In genomic region chr19:40737102-40737644, GRCh38 we compare ENCODE assay signal across 20 cellular contexts. TPM values are rescaled to one million over a fixed set of nuclear protein-coding genes. Genes with fewer than 3 reads are reported as not detected.
DNase-seq lines count a peak whose midpoint lies in the region; ATAC-seq, FAIRE-seq and TF ChIP-seq lines count a peak whose summit lies in the region.
"Had no signal": no experiment of that assay in that cellular context is flagged by ENCODE, and none has a peak within 500 bp of the region (broad histone marks: within the 10 kb centered on the region; RNA-seq: fewer than 3 reads in every experiment).

No MANE protein-coding gene starts in this region.

- H3K27ac ChIP-seq in K562 (ENCODE audit: extremely low read depth, low read depth, low read length) = no peak overlapping the region
- H3K27ac ChIP-seq in upper lobe of right lung = no peak overlapping the region
- H3K27ac ChIP-seq: HL-60, SJSA1 had no signal

- no peak overlapping the region for H3K4me2 ChIP-seq in K562 (ENCODE audit: insufficient read depth, low read length)

- no TSS peak for BruUV-seq in K562 (replicated peaks; lab: Mats Ljungman, UMichigan)

- no peak overlapping the region for H3K4me3 ChIP-seq in K562
- H3K4me3 ChIP-seq in upper lobe of right lung = no peak overlapping the region
- H3K4me3 ChIP-seq: SJSA1 had no signal

- H2AFZ ChIP-seq in K562 (ENCODE audit: low read depth, low read length) = no peak overlapping the region

- H3K9ac ChIP-seq in K562 (ENCODE audit: insufficient read depth in 1 of 2, low read depth in 2 of 2, low read length in 2 of 2) = peak overlapping the region in 1 of 2 experiments; percentile 27; a peak in 2 of 4 replicates

- H3K27me3 ChIP-seq in K562 (ENCODE audit: control insufficient read depth in 2 of 2, insufficient read depth in 2 of 2, low read length in 2 of 2) = no peaks in the 10 kb centered on the region
- no peaks in the 10 kb centered on the region for H3K27me3 ChIP-seq in upper lobe of right lung
- H3K27me3 ChIP-seq: BE2C, SJSA1 had no signal

- DNase-seq in Right ventricle myocardium inferior (ENCODE audit: missing footprints) (peak; percentile 71), left cardiac atrium (no peak), K562 (ENCODE audit: extremely low read depth in 1 of 4, low spot score in 3 of 4) (no peak), upper lobe of right lung (peak; percentile 64), NCI-H128 (lab: John Stamatoyannopoulos, UW; ENCODE audit: unreplicated experiment) (no peak)
- DNase-seq: 8988T; BE2C; Caco-2; CD4-positive, CD25-positive, alpha-beta regulatory T cell; IMR-90; Karpas-422; NCI-H1436; NCI-H1930; NCI-H226; NCI-H524; PC-3 had no signal

- peaks cover 66% of the 10 kb centered on the region for H3K36me3 ChIP-seq in K562 (ENCODE audit: control insufficient read depth, insufficient read depth, low read length)
- peaks cover 84% of the 10 kb centered on the region for H3K36me3 ChIP-seq in upper lobe of right lung

- H4K20me1 ChIP-seq in K562 (replicated peaks; ENCODE audit: control insufficient read depth, insufficient read depth, low read length) = 0 out of 2 replicates have a peak, but pooled peaks cover 3% of the 10 kb centered on the region

- peaks cover 0 to 22% of the 10 kb centered on the region in 2 experiments; a peak in 3 of 5 replicates for H3K4me1 ChIP-seq in K562 (replicated peaks in 1 of 2; ENCODE audit: control insufficient read depth in 2 of 2, insufficient read depth in 2 of 2, low read length in 2 of 2)
- H3K4me1 ChIP-seq in upper lobe of right lung = peaks cover 5% of the 10 kb centered on the region
- H3K4me1 ChIP-seq: BE2C, Caco-2, SJSA1 had no signal

- POLR2A ChIA-PET in K562 (lab: Yijun Ruan, JAX) = interaction anchor here (2.0 kb wide), 1 partner anchor 13 kb away, joined by 11 read pairs; the partner anchor contains the start of genes ACTMAP and SNRPA

- H3K79me2 ChIP-seq in K562 (ENCODE audit: control insufficient read depth, insufficient read depth, low read length) = no peaks in the 10 kb centered on the region

- no peak for TF ChIP-seq CTCF in K562 (IDR thresholded peaks at IDR 0.05 in 2 of 3, conservative IDR thresholded peaks at IDR 0.05 in 1 of 3; ENCODE audit: insufficient read depth in 2 of 3, low read depth in 1 of 3, low read length in 3 of 3)
- no peak for TF ChIP-seq CTCF in upper lobe of right lung (IDR thresholded peaks at IDR 0.05)

- H3K9me1 ChIP-seq in K562 (ENCODE audit: control insufficient read depth, insufficient read depth, low read length) = no peaks in the 10 kb centered on the region

- in situ Hi-C loops in K562 (cut with MboI) = no loop called here

- CTCF ChIA-PET in K562 (lab: Yijun Ruan, JAX; ENCODE audit: low intra/inter-chr PET ratio) = interaction anchor here (0.6 kb wide), 1 partner anchor 20 kb away, joined by 3 read pairs; the partner anchor contains the start of gene ITPKC

- peak; percentile 35 for ATAC-seq in Right ventricle myocardium inferior
- ATAC-seq in left cardiac atrium = no peak
- ATAC-seq in K562 = no peak
- no peak for ATAC-seq in upper lobe of right lung
- ATAC-seq in HG03354 (IDR thresholded peaks at IDR 0.05; ENCODE audit: poor library complexity, severe bottlenecking, unreplicated experiment) = no peak
- ATAC-seq: PC-3 had no signal

- H3K9me3 ChIP-seq in K562 (replicated peaks; ENCODE audit: control insufficient read depth, insufficient read depth, low read depth, low read length) (no peaks in the 10 kb centered on the region), upper lobe of right lung (no peaks in the 10 kb centered on the region)
- H3K9me3 ChIP-seq: BE2C, Caco-2, SJSA1 had no signal

- TF ChIP-seq POLR2A in K562 (conservative IDR thresholded peaks at IDR 0.05) = no peak

- 90% methylated on average over 9 of the region's 9 CpGs for WGBS in K562 (ENCODE audit: insufficient coverage, low coverage, missing lambda C conversion rate)

- no peak for TF ChIP-seq EP300 in K562 (IDR thresholded peaks at IDR 0.05; ENCODE audit: low read length)

- no peak for TF ChIP-seq RAD21 in K562 (CRISPR knock-in tag; conservative IDR thresholded peaks at IDR 0.05 in 1 of 2, IDR thresholded peaks at IDR 0.05 in 1 of 2)

- intact Hi-C loops in Right ventricle myocardium inferior (cut with DNase I) (no loop called here), left cardiac atrium (cut with DNase I) (no loop called here), K562 (cut with micrococcal nuclease) (no loop called here), upper lobe of right lung (cut with DNase I) (no loop called here)

- FAIRE-seq in K562 (lab: Jason Lieb, UNC) = no peak
- FAIRE-seq: G401.6 had no signal

RNA-seq across cellular contexts. Expression of gene ACTMAP, which starts 13.1 kb away (rescaled TPM):
- total RNA-seq in Right ventricle myocardium inferior (6.4 TPM), left cardiac atrium (1 to 10 TPM; 4.2 to 6.2 TPM), K562 (2014; rRNA removed) (2.3 and 3.3 TPM in 2 replicates), K562 (2014; rRNA removed; fragmentation: Illumina TruSeq; extraction: Trizol) (1.7 and 2.0 TPM in 2 replicates), K562 (2015; rRNA removed; fragmentation: Illumina TruSeq; extraction: Trizol) (1.7 and 2.9 TPM in 2 replicates), K562 (2021) (14.4 and 16.6 TPM in 2 replicates), upper lobe of right lung (18.5 TPM)
- 17.6 and 35.1 TPM in 2 replicates for total RNA-seq in K562 (2011; cell fraction: chromatin; rRNA removed; ENCODE audit: low replicate concordance)
- 16.7 and 18.3 TPM in 2 replicates for total RNA-seq in K562 (2011; cell fraction: nucleolus; rRNA removed)
- 22.2 and 28.6 TPM in 2 replicates for total RNA-seq in K562 (2011; cell fraction: nucleoplasm; rRNA removed)
- polyA plus RNA-seq in K562 (2011; rRNA removed) (4.9 and 12.9 TPM in 2 replicates), K562 (2014; fragmentation: Illumina TruSeq; extraction: Trizol) (12.8 and 13.1 TPM in 2 replicates), K562 (2014; fragmentation: Nextera tagmentation; extraction: Ambion mirVana) (1 to 10 TPM; 4.8 to 5.1 TPM), K562 (2014; rRNA removed) (7.5 and 8.5 TPM in 2 replicates)
- 10.8 and 11.7 TPM in 2 replicates for polyA plus RNA-seq in K562 (2011; cell fraction: cytosol; rRNA removed)
- 28.9 and 39.1 TPM in 2 replicates for polyA plus RNA-seq in K562 (2011; cell fraction: nucleus; rRNA removed)
- polyA plus RNA-seq in K562 (2012) = 14.9 and 28.4 TPM in 2 replicates
- polyA minus RNA-seq in K562 (2011; rRNA and poly(A)+ RNA removed) = 3.5 and 4.1 TPM in 2 replicates
- polyA minus RNA-seq in K562 (2011; cell fraction: cytosol; rRNA and poly(A)+ RNA removed) = 12.6 and 20.3 TPM in 2 replicates
- polyA minus RNA-seq in K562 (2011; cell fraction: nucleus; rRNA and poly(A)+ RNA removed) = 3.8 and 7.0 TPM in 2 replicates

RNA-seq across cellular contexts. Expression of gene SNRPA, which starts 13.8 kb away (rescaled TPM):
- total RNA-seq in Right ventricle myocardium inferior (32.4 TPM), left cardiac atrium (10 to 100 TPM; 23.1 to 34.9 TPM), K562 (2014; rRNA removed) (311 and 436 TPM in 2 replicates), K562 (2014; rRNA removed; fragmentation: Illumina TruSeq; extraction: Trizol) (83.8 and 106 TPM in 2 replicates), K562 (2015; rRNA removed; fragmentation: Illumina TruSeq; extraction: Trizol) (130 and 150 TPM in 2 replicates), K562 (2021) (185 and 193 TPM in 2 replicates), upper lobe of right lung (51.7 TPM)
- 98.7 and 181 TPM in 2 replicates for total RNA-seq in K562 (2011; cell fraction: chromatin; rRNA removed; ENCODE audit: low replicate concordance)
- total RNA-seq in K562 (2011; cell fraction: nucleolus; rRNA removed) = 171 and 186 TPM in 2 replicates
- 154 and 155 TPM in 2 replicates for total RNA-seq in K562 (2011; cell fraction: nucleoplasm; rRNA removed)
- polyA plus RNA-seq in K562 (2011; rRNA removed) (230 and 371 TPM in 2 replicates), K562 (2014; fragmentation: Illumina TruSeq; extraction: Trizol) (205 and 262 TPM in 2 replicates), K562 (2014; fragmentation: Nextera tagmentation; extraction: Ambion mirVana) (10 to 100 TPM; 16.3 to 24.7 TPM), K562 (2014; rRNA removed) (210 and 224 TPM in 2 replicates)
- 179 and 223 TPM in 2 replicates for polyA plus RNA-seq in K562 (2011; cell fraction: cytosol; rRNA removed)
- polyA plus RNA-seq in K562 (2011; cell fraction: nucleus; rRNA removed) = 665 and 764 TPM in 2 replicates
- polyA plus RNA-seq in K562 (2012) = 170 and 298 TPM in 2 replicates
- polyA minus RNA-seq in K562 (2011; rRNA and poly(A)+ RNA removed) = 186 and 256 TPM in 2 replicates
- 217 TPM in 2 replicates for polyA minus RNA-seq in K562 (2011; cell fraction: cytosol; rRNA and poly(A)+ RNA removed)
- polyA minus RNA-seq in K562 (2011; cell fraction: nucleus; rRNA and poly(A)+ RNA removed) = 65.8 and 91.3 TPM in 2 replicates

RNA-seq across cellular contexts. Expression of gene ITPKC, which starts 20.3 kb away (rescaled TPM):
- total RNA-seq in Right ventricle myocardium inferior = 12.6 TPM
- total RNA-seq in left cardiac atrium = 10 to 100 TPM; 12.4 to 17.6 TPM
- total RNA-seq in K562 (2011; cell fraction: chromatin; rRNA removed; ENCODE audit: low replicate concordance) = 7.8 and 24.0 TPM in 2 replicates
- total RNA-seq in K562 (2011; cell fraction: nucleolus; rRNA removed) = 14.8 and 15.4 TPM in 2 replicates
- 8.1 and 11.3 TPM in 2 replicates for total RNA-seq in K562 (2011; cell fraction: nucleoplasm; rRNA removed)
- 7.4 and 8.7 TPM in 2 replicates for total RNA-seq in K562 (2014; rRNA removed)
- 3.4 and 4.0 TPM in 2 replicates for total RNA-seq in K562 (2014; rRNA removed; fragmentation: Illumina TruSeq; extraction: Trizol)
- 4.7 and 5.1 TPM in 2 replicates for total RNA-seq in K562 (2015; rRNA removed; fragmentation: Illumina TruSeq; extraction: Trizol)
- 9.0 and 9.3 TPM in 2 replicates for total RNA-seq in K562 (2021)
- polyA plus RNA-seq in K562 (2011; rRNA removed) = 6.0 and 6.1 TPM in 2 replicates
- 6.4 and 8.6 TPM in 2 replicates for polyA plus RNA-seq in K562 (2011; cell fraction: cytosol; rRNA removed)
- 5.3 and 9.3 TPM in 2 replicates for polyA plus RNA-seq in K562 (2011; cell fraction: nucleus; rRNA removed)
- 6.0 and 10.0 TPM in 2 replicates for polyA plus RNA-seq in K562 (2012)
- polyA plus RNA-seq in K562 (2014; fragmentation: Illumina TruSeq; extraction: Trizol) = 5.8 and 6.6 TPM in 2 replicates
- polyA plus RNA-seq in K562 (2014; fragmentation: Nextera tagmentation; extraction: Ambion mirVana) = under 1 TPM; 0.08 to 0.22 TPM
- 6.4 and 8.9 TPM in 2 replicates for polyA plus RNA-seq in K562 (2014; rRNA removed)
- 7.3 and 9.6 TPM in 2 replicates for polyA minus RNA-seq in K562 (2011; rRNA and poly(A)+ RNA removed)
- polyA minus RNA-seq in K562 (2011; cell fraction: cytosol; rRNA and poly(A)+ RNA removed) = 3.9 and 6.0 TPM in 2 replicates
- 4.3 and 4.7 TPM in 2 replicates for polyA minus RNA-seq in K562 (2011; cell fraction: nucleus; rRNA and poly(A)+ RNA removed)
- 51.6 TPM for total RNA-seq in upper lobe of right lung

RNA-seq across cellular contexts. Expression of gene COQ8B, which starts 20.5 kb away (rescaled TPM):
- total RNA-seq in Right ventricle myocardium inferior = 37.4 TPM
- 10 to 100 TPM; 20.1 to 32.0 TPM for total RNA-seq in left cardiac atrium
- total RNA-seq in K562 (2011; cell fraction: chromatin; rRNA removed; ENCODE audit: low replicate concordance) = 33.1 and 73.6 TPM in 2 replicates
- total RNA-seq in K562 (2011; cell fraction: nucleolus; rRNA removed) = 54.3 and 55.7 TPM in 2 replicates
- total RNA-seq in K562 (2011; cell fraction: nucleoplasm; rRNA removed) = 43.2 and 52.2 TPM in 2 replicates
- 18.3 and 20.0 TPM in 2 replicates for total RNA-seq in K562 (2014; rRNA removed)
- 5.2 and 5.5 TPM in 2 replicates for total RNA-seq in K562 (2014; rRNA removed; fragmentation: Illumina TruSeq; extraction: Trizol)
- total RNA-seq in K562 (2015; rRNA removed; fragmentation: Illumina TruSeq; extraction: Trizol) = 12.9 and 13.6 TPM in 2 replicates
- 24.0 and 27.2 TPM in 2 replicates for total RNA-seq in K562 (2021)
- 14.4 and 17.6 TPM in 2 replicates for polyA plus RNA-seq in K562 (2011; rRNA removed)
- polyA plus RNA-seq in K562 (2011; cell fraction: cytosol; rRNA removed) = 19.5 and 37.8 TPM in 2 replicates
- polyA plus RNA-seq in K562 (2011; cell fraction: nucleus; rRNA removed) = 55.8 and 89.2 TPM in 2 replicates
- polyA plus RNA-seq in K562 (2012) = 16.4 and 27.2 TPM in 2 replicates
- 7.2 and 15.7 TPM in 2 replicates for polyA plus RNA-seq in K562 (2014; fragmentation: Illumina TruSeq; extraction: Trizol)
- under 1 TPM; 0.41 to 0.51 TPM for polyA plus RNA-seq in K562 (2014; fragmentation: Nextera tagmentation; extraction: Ambion mirVana)
- polyA plus RNA-seq in K562 (2014; rRNA removed) = 26.5 and 32.3 TPM in 2 replicates
- polyA minus RNA-seq in K562 (2011; rRNA and poly(A)+ RNA removed) = 7.3 and 13.0 TPM in 2 replicates
- polyA minus RNA-seq in K562 (2011; cell fraction: cytosol; rRNA and poly(A)+ RNA removed) = 15.0 and 15.7 TPM in 2 replicates
- polyA minus RNA-seq in K562 (2011; cell fraction: nucleus; rRNA and poly(A)+ RNA removed) = 25.1 and 25.8 TPM in 2 replicates
- 43.6 TPM for total RNA-seq in upper lobe of right lung

RNA-seq across cellular contexts. Expression of gene MIA, which starts 38.1 kb away (rescaled TPM):
- total RNA-seq in Right ventricle myocardium inferior = not detected
- 1 to 10 TPM in 1 of 2 donors, under 1 TPM in 1; 0.97 to 1.8 TPM for total RNA-seq in left cardiac atrium
- 2.7 and 4.0 TPM in 2 replicates for total RNA-seq in K562 (2011; cell fraction: chromatin; rRNA removed; ENCODE audit: low replicate concordance)
- total RNA-seq in K562 (2011; cell fraction: nucleolus; rRNA removed) = not detected in 2 replicates
- not detected in 2 replicates for total RNA-seq in K562 (2011; cell fraction: nucleoplasm; rRNA removed)
- not detected in 2 replicates for total RNA-seq in K562 (2014; rRNA removed)
- total RNA-seq in K562 (2014; rRNA removed; fragmentation: Illumina TruSeq; extraction: Trizol) = not detected in 2 replicates
- total RNA-seq in K562 (2015; rRNA removed; fragmentation: Illumina TruSeq; extraction: Trizol) = not detected in 2 replicates
- total RNA-seq in K562 (2021) = not detected in 2 replicates
- not detected in 2 replicates for polyA plus RNA-seq in K562 (2011; rRNA removed)
- polyA plus RNA-seq in K562 (2011; cell fraction: cytosol; rRNA removed) = not detected in 2 replicates
- polyA plus RNA-seq in K562 (2011; cell fraction: nucleus; rRNA removed) = 0.74 TPM in 1 of 2 replicates, not detected in the other
- polyA plus RNA-seq in K562 (2012) = 0.93 TPM in 1 of 2 replicates, not detected in the other
- polyA plus RNA-seq in K562 (2014; fragmentation: Illumina TruSeq; extraction: Trizol) = not detected in 2 replicates
- polyA plus RNA-seq in K562 (2014; fragmentation: Nextera tagmentation; extraction: Ambion mirVana) = not detected
- polyA plus RNA-seq in K562 (2014; rRNA removed) = 0.21 and 1.1 TPM in 2 replicates
- polyA minus RNA-seq in K562 (2011; rRNA and poly(A)+ RNA removed) = not detected in 2 replicates
- not detected in 2 replicates for polyA minus RNA-seq in K562 (2011; cell fraction: cytosol; rRNA and poly(A)+ RNA removed)
- polyA minus RNA-seq in K562 (2011; cell fraction: nucleus; rRNA and poly(A)+ RNA removed) = not detected in 2 replicates
- total RNA-seq in upper lobe of right lung = not detected
- total RNA-seq: CD4-positive, CD25-positive, alpha-beta regulatory T cell; IMR-90; PC-3; SJSA1 had no signal
- polyA plus RNA-seq: CD4-positive, CD25-positive, alpha-beta regulatory T cell had no signal

Comparison
In these comparisons a context has a peak if more than half of its experiments do, and no peak if none do; other contexts are left out.
1. DNase-seq: peak in Right ventricle myocardium inferior (single experiment) and upper lobe of right lung (single experiment); none in left cardiac atrium (single experiment), K562 (0 of 4) and NCI-H128 (single experiment).